In the genomic region with DNA sequence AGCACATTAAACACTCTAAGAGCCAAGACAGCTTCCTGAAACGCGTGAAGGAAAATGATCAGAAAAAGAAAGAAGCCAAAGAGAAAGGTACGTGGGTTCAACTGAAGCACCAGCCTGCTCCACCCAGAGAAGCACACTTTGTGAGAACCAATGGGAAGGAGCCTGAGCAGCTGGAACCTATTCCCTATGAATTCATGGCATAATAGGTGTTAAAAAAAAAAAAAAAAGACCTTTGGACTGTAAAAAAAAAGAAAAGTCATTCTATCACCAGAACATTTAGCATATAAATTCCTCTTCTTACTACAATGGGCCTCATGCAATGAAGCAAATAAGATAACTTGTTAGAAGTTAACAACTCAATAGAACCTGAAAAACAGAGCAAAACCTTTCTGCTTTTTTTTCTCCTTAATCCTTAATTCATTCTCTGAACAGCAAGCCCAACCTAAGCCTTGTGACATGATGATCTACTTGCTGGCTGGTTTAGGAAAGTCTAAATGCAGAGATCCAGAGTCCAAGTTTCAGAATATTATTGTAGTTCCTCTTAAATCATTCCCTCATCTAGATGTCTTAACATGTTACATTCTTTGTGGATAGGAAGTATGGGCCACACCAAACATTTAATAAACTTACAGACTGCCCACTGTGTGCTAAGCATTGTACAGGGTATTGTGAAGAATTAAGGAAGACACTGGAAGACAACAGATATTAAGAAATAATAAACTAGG, we compare ENCODE assay signal across 19 cellular contexts. TPM values are rescaled to one million over a fixed set of nuclear protein-coding genes. Genes with fewer than 3 reads are reported as not detected.
"Had no signal": no experiment of that assay in that cellular context is flagged by ENCODE, and none has a peak within 500 bp of the region (broad histone marks: within the 10 kb centered on the region; RNA-seq: fewer than 3 reads in every experiment).

No MANE protein-coding gene starts in this region.

- H3K9ac ChIP-seq: parathyroid adenoma had no signal

- H3K4me3 Mint-ChIP-seq: activated CD8-positive, alpha-beta T cell treated with anti-CD3 and anti-CD28 coated beads for 36 hours; activated naive CD8-positive, alpha-beta T cell; activated T-cell treated with anti-CD3 and anti-CD28 coated beads, Interleukin-2, amount 50 U/mL, for 4 hours; naive B cell; stimulated activated memory B cell treated with anti-CD40 and anti-IgM and Interleukin-4, amounts not matched to agents 10 μg/mL and 1 μg/mL and 100 μg/mL, for 72 hours; T-cell had no signal

- H3K27me3 ChIP-seq: foreskin keratinocyte, uterus had no signal

- H3K9me3 Mint-ChIP-seq: activated CD8-positive, alpha-beta T cell treated with anti-CD3 and anti-CD28 coated beads for 36 hours; activated T-cell treated with anti-CD3 and anti-CD28 coated beads, Interleukin-2, amount 50 U/mL, for 4 hours; naive B cell; stimulated activated memory B cell treated with anti-CD40 and anti-IgM and Interleukin-4, amounts not matched to agents 10 μg/mL and 1 μg/mL and 100 μg/mL, for 72 hours; T-cell had no signal

- H3K36me3 ChIP-seq: uterus had no signal

- H3K27ac ChIP-seq: foreskin keratinocyte, parathyroid adenoma, uterus had no signal

- DNase-seq: activated CD8-positive, alpha-beta T cell treated with anti-CD3 and anti-CD28 coated beads for 36 hours; activated effector memory CD4-positive, alpha-beta T cell treated with anti-CD3 and anti-CD28 coated beads, Interleukin-2, amount 50 U/mL, for 16 hours; activated T-cell treated with anti-CD3 and anti-CD28 coated beads, Interleukin-2, amount 50 U/mL, for 4 hours; amniotic stem cell; central memory CD4-positive, alpha-beta T cell; cortex of kidney; effector CD4-positive, alpha-beta T cell; glutamatergic neuron; left cardiac atrium; midbrain; naive B cell; stimulated activated CD4-positive, alpha-beta T cell treated with anti-CD3 and anti-CD28 coated beads, Interleukin-2, amount 100 ng/mL, for 48 hours; T-cell; uterus had no signal

- H3K27me3 Mint-ChIP-seq: activated CD8-positive, alpha-beta T cell treated with anti-CD3 and anti-CD28 coated beads for 36 hours; activated naive CD8-positive, alpha-beta T cell; naive B cell; stimulated activated memory B cell treated with anti-CD40 and anti-IgM and Interleukin-4, amounts not matched to agents 10 μg/mL and 1 μg/mL and 100 μg/mL, for 72 hours; T-cell had no signal

- H3K9me3 ChIP-seq: uterus had no signal

- H3K4me1 ChIP-seq: foreskin keratinocyte, parathyroid adenoma, uterus had no signal

- H3K27ac Mint-ChIP-seq: activated CD8-positive, alpha-beta T cell treated with anti-CD3 and anti-CD28 coated beads for 36 hours; activated naive CD8-positive, alpha-beta T cell; stimulated activated memory B cell treated with anti-CD40 and anti-IgM and Interleukin-4, amounts not matched to agents 10 μg/mL and 1 μg/mL and 100 μg/mL, for 72 hours; T-cell had no signal

- H3K4me1 Mint-ChIP-seq: naive B cell; stimulated activated memory B cell treated with anti-CD40 and anti-IgM and Interleukin-4, amounts not matched to agents 10 μg/mL and 1 μg/mL and 100 μg/mL, for 72 hours; T-cell had no signal

- H3K79me2 ChIP-seq: parathyroid adenoma had no signal

- ATAC-seq: activated CD8-positive, alpha-beta T cell treated with anti-CD3 and anti-CD28 coated beads for 36 hours; activated T-cell treated with anti-CD3 and anti-CD28 coated beads, Interleukin-2, amount 50 U/mL, for 4 hours; foreskin keratinocyte; left cardiac atrium; stimulated activated memory B cell treated with anti-CD40 and anti-IgM and Interleukin-4, amounts not matched to agents 10 μg/mL and 1 μg/mL and 100 μg/mL, for 72 hours; T-cell had no signal

- H3K4me3 ChIP-seq: lung, uterus had no signal

- H2AFZ ChIP-seq: parathyroid adenoma had no signal

- H3K36me3 Mint-ChIP-seq: naive B cell; stimulated activated memory B cell treated with anti-CD40 and anti-IgM and Interleukin-4, amounts not matched to agents 10 μg/mL and 1 μg/mL and 100 μg/mL, for 72 hours; T-cell had no signal

RNA-seq across cellular contexts. Expression of a gene that starts 54.7 kb away (rescaled TPM):
- total RNA-seq: activated CD8-positive, alpha-beta T cell treated with anti-CD3 and anti-CD28 coated beads for 36 hours had no signal
